Comparison of ENCODE assay signal across 8 cellular contexts in genomic region chr17:40499551-40500189, GRCh38. TPM values are rescaled to one million over a fixed set of nuclear protein-coding genes. Genes with fewer than 3 reads are reported as not detected.
DNase-seq lines count a peak whose midpoint lies in the region; ATAC-seq lines count a peak whose summit lies in the region.

No MANE protein-coding gene starts in this region.

- H3K27ac ChIP-seq in esophagus (ENCODE audit: low read depth in 2 of 2, low read length in 1 of 2) = peak overlapping the region; percentile 77 to 85
- H3K27ac ChIP-seq in mucosa of rectum (ENCODE audit: low read depth in 2 of 2, low read length in 2 of 2) = peak overlapping the region; percentile 85 to 90

- DNase-seq in DMS53 treated with DMSO at 0.1 percent for 48 hours (lab: John Stamatoyannopoulos, UW; ENCODE audit: unreplicated experiment) (peak; percentile 54), NCI-H526 (lab: John Stamatoyannopoulos, UW) (peak; percentile 25 to 80)
- DNase-seq in activated CD8-positive, alpha-beta memory T cell treated with anti-CD3 and anti-CD28 coated beads for 24 hours = no peak

- no peak for ATAC-seq in GM21786 (IDR thresholded peaks at IDR 0.05; ENCODE audit: unreplicated experiment)
- ATAC-seq in GM19324 (IDR thresholded peaks at IDR 0.05; ENCODE audit: low FRiP score, unreplicated experiment) = no peak
- no peak for ATAC-seq in GM19023 (IDR thresholded peaks at IDR 0.05; ENCODE audit: unreplicated experiment)

- WGBS in esophagus, 2 donors = 13% methylated on average over 16 to 17 of the region's 17 CpGs

- H3K9ac ChIP-seq in mucosa of rectum (ENCODE audit: low read depth in 1 of 2, low read length in 2 of 2) = peak overlapping the region; percentile 63 to 76

- peaks cover 4 to 7% of the 10 kb centered on the region in 2 donors for H3K4me1 ChIP-seq in esophagus (ENCODE audit: control insufficient read depth in 2 of 2, insufficient read depth in 2 of 2, low read length in 1 of 2)
- peaks cover 17 to 39% of the 10 kb centered on the region in 2 donors for H3K4me1 ChIP-seq in mucosa of rectum (ENCODE audit: control insufficient read depth in 2 of 2, insufficient read depth in 2 of 2, low read length in 2 of 2)

- H3K9me3 ChIP-seq in esophagus (ENCODE audit: control insufficient read depth in 2 of 2, insufficient read depth in 1 of 2, low read depth in 1 of 2, low read length in 1 of 2) = no peaks in the 10 kb centered on the region
- H3K9me3 ChIP-seq in mucosa of rectum (ENCODE audit: control insufficient read depth in 2 of 2, low read length in 2 of 2) = no peaks in the 10 kb centered on the region

- peak overlapping the region; percentile 53 to 68 for H3K4me3 ChIP-seq in esophagus (ENCODE audit: low read depth in 1 of 2, low read length in 2 of 2)
- H3K4me3 ChIP-seq in mucosa of rectum (ENCODE audit: low read length in 2 of 2) = peak overlapping the region; percentile 63 to 66

- H3K27me3 ChIP-seq in esophagus (ENCODE audit: control insufficient read depth in 1 of 2, insufficient read depth in 2 of 2, low read length in 2 of 2) (no peaks in the 10 kb centered on the region), mucosa of rectum (ENCODE audit: control insufficient read depth in 2 of 2, insufficient read depth in 2 of 2, low read length in 2 of 2) (peaks cover 0 to 3% of the 10 kb centered on the region in 2 donors)

- H3K36me3 ChIP-seq in esophagus (ENCODE audit: control insufficient read depth in 2 of 2, insufficient read depth in 2 of 2, low read length in 1 of 2) (peaks cover 0 to 8% of the 10 kb centered on the region in 2 donors), mucosa of rectum (ENCODE audit: control insufficient read depth in 2 of 2, insufficient read depth in 2 of 2, low read length in 2 of 2) (no peaks in the 10 kb centered on the region)

RNA-seq across cellular contexts. Expression of gene TNS4, which starts 1.8 kb away (rescaled TPM):
- 10 to 100 TPM; 25.4 to 74.8 TPM for polyA plus RNA-seq in esophagus

RNA-seq across cellular contexts. Expression of gene IGFBP4, which starts 56.4 kb away (rescaled TPM):
- 10 to 100 TPM; 34.1 to 80.6 TPM for polyA plus RNA-seq in esophagus
